20 cellular contexts compared by ENCODE assay signal in the genomic region with DNA sequence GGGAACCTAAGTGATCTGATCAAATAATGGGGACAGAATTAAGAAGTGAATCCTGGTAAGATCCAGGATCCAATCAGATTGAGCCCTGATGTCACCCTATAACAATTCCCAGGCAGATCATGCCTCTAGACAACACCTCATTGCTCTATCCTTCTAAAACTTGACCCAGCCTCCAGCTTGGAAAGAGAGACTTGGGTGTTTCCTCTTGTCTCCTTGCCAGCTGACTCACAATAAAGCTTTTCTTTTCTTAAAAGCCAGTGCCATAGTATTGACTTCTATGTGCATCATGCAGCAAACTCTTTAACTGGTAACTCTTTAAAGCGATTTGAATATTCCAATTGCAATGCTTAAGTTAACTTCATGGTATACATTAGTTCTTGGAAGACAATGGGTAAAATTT.
DNase-seq lines count a peak whose midpoint lies in the region; FAIRE-seq and TF ChIP-seq lines count a peak whose summit lies in the region.
"Had no signal": no experiment of that assay in that cellular context is flagged by ENCODE, and none has a peak within 500 bp of the region (broad histone marks: within the 10 kb centered on the region; RNA-seq: fewer than 3 reads in every experiment).

No MANE protein-coding gene starts in this region.

- H3K4me1 ChIP-seq in kidney (ENCODE audit: control insufficient read depth in 1 of 2, insufficient read depth in 1 of 2, low read depth in 1 of 2, low read length in 2 of 2), result no peaks in the 10 kb centered on the region

- H3K36me3 ChIP-seq in brain microvascular endothelial cell (replicated peaks) (no peaks in the 10 kb centered on the region), kidney (ENCODE audit: control insufficient read depth in 1 of 2, insufficient read depth in 2 of 2, low read length in 2 of 2) (no peaks in the 10 kb centered on the region)

- no peaks in the 10 kb centered on the region for H3K27me3 ChIP-seq in brain microvascular endothelial cell (replicated peaks)

- TF ChIP-seq CTCF in brain microvascular endothelial cell (IDR thresholded peaks at IDR 0.05; ENCODE audit: low read depth, low read length, missing control alignments) (no peak), GM20000 (IDR thresholded peaks at IDR 0.05; ENCODE audit: extremely low read depth, missing control alignments) (no peak), kidney (IDR thresholded peaks at IDR 0.05; ENCODE audit: borderline replicate concordance, extremely low read depth, insufficient read depth) (no peak), GM13977 (IDR thresholded peaks at IDR 0.05; ENCODE audit: extremely low read depth, insufficient read depth, missing control alignments) (no peak)

- DNase-seq in COLO829 (ENCODE audit: low spot score), result peak; percentile 9
- peak; percentile 43 for DNase-seq in NCI-H226
- peak; percentile 3 for DNase-seq in brain microvascular endothelial cell
- DNase-seq in foreskin melanocyte, result peak; percentile 11
- no peak for DNase-seq in GM20000 (ENCODE audit: low spot score)
- no peak for DNase-seq in kidney
- DNase-seq in activated gamma-delta T cell treated with Interleukin-2 at 50 U/mL for 16 hours, result no peak
- no peak for DNase-seq in GM13977 (ENCODE audit: low spot score)
- DNase-seq: CD4-positive, alpha-beta memory T cell; DMS79; GOT3; IMR-90; MV-4-11; NCI-H1417 treated with DMSO at 0.1 percent for 48 hours; NCI-H1930; NCI-H2171; NCI-H82; PC-9; T-cell had no signal

- intact Hi-C loops in kidney (cut with DNase I), result no loop called here

- no peak for FAIRE-seq in kidney (lab: Jason Lieb, UNC)
- FAIRE-seq: D721Med had no signal

- H3K9ac ChIP-seq in kidney (ENCODE audit: low read length in 2 of 2), result no peak overlapping the region

- H3K4me3 ChIP-seq in brain microvascular endothelial cell (ENCODE audit: low read depth, low read length) (no peak overlapping the region), kidney (ENCODE audit: low read length in 2 of 2) (no peak overlapping the region)
- H3K4me3 ChIP-seq: PC-9 had no signal

- H3K27ac ChIP-seq in brain microvascular endothelial cell, result no peak overlapping the region
- H3K27ac ChIP-seq in kidney (ENCODE audit: low read depth in 2 of 2, low read length in 2 of 2), result no peak overlapping the region
- H3K27ac ChIP-seq: PC-9 had no signal

- H3K9me3 ChIP-seq in kidney (ENCODE audit: control insufficient read depth in 1 of 2, low read length in 2 of 2), result no peaks in the 10 kb centered on the region

- in situ Hi-C loops in brain microvascular endothelial cell (cut with HindIII; ENCODE audit: low pct_ligation_motif_present, low sequenced_read_pairs), result no loop called here
- in situ Hi-C loops in GM13977 (cut with MboI; ENCODE audit: low pct_unique_long_range_greater_than_20kb, low sequenced_read_pairs, unreplicated experiment), result no loop called here

Comparison
In these comparisons a context has a peak if more than half of its experiments do, and no peak if none do; other contexts are left out.
1. DNase-seq: peak in COLO829 (single experiment), NCI-H226 (single experiment), brain microvascular endothelial cell (single experiment) and foreskin melanocyte (single experiment); none in GM20000 (single experiment), kidney (single experiment), activated gamma-delta T cell treated with Interleukin-2 at 50 U/mL for 16 hours (single experiment) and GM13977 (single experiment).